1 cellular context compared by ENCODE assay signal in genomic region chr12:116249938-116250337, GRCh38.
TF ChIP-seq lines count a peak whose summit lies in the region.

No MANE protein-coding gene starts in this region.

TF ChIP-seq in HepG2, 621 proteins besides CTCF, POLR2A, EP300 and RAD21 (continued from another document):
- no peak for TF ChIP-seq E2F2 (CRISPR knock-in tag; IDR thresholded peaks at IDR 0.05; ENCODE audit: borderline replicate concordance)
